ENCODE assay signal across 15 cellular contexts in the genomic region with DNA sequence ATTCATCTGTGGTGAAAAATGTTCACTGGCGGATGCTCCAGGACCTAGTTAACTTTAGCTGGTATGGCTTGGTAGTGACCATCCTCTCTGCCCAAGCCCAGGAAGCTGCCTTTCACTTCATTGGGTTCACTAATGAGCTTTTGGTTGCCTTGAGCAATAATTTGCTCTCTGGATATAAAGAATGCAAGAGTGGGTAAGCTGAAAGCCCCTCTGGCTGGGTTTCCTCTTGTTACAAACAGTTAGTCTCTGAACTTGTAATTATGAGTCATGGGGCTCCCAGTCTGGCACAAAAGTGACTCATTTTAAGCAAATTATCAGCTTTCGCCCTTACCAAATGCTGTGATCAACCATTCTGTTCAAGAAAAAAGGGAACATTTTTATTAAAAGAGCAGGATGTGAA.
DNase-seq lines count a peak whose midpoint lies in the region; ATAC-seq, FAIRE-seq and TF ChIP-seq lines count a peak whose summit lies in the region.
"Had no signal": no experiment of that assay in that cellular context is flagged by ENCODE, and none has a peak within 500 bp of the region (broad histone marks: within the 10 kb centered on the region; RNA-seq: fewer than 3 reads in every experiment).

No MANE protein-coding gene starts in this region.

- intact Hi-C loops in posterior cingulate gyrus (cut with DNase I), result no loop called here

- DNase-seq in EL, result peak; percentile 73
- peak; percentile 67 to 89 for DNase-seq in NCI-H446 (lab: John Stamatoyannopoulos, UW)
- DNase-seq in epithelial cell of esophagus (ENCODE audit: low read depth), result peak; percentile 80
- no peak for DNase-seq in osteocyte (ENCODE audit: extremely low spot score, unreplicated experiment)
- no peak for DNase-seq in posterior cingulate gyrus
- no peak for DNase-seq in HTR-8/SVneo (ENCODE audit: insufficient read length, low spot score)
- DNase-seq: activated CD8-positive, alpha-beta memory T cell treated with anti-CD3 and anti-CD28 coated beads, Interleukin-2, amount 10 ng/mL, durations not matched to agents 7 days and 5 days; GOT3; head of caudate nucleus; naive thymus-derived CD8-positive, alpha-beta T cell; NCI-H1092; NCI-H510A treated with DMSO at 0.1 percent for 48 hours had no signal

- no peaks in the 10 kb centered on the region for H3K27me3 Mint-ChIP-seq in osteocyte (ENCODE audit: unreplicated experiment)

- no peak overlapping the region for H3K4me3 Mint-ChIP-seq in osteocyte (ENCODE audit: unreplicated experiment)
- H3K4me3 Mint-ChIP-seq: activated CD8-positive, alpha-beta memory T cell treated with anti-CD3 and anti-CD28 coated beads, Interleukin-2, amount 10 ng/mL, durations not matched to agents 7 days and 5 days; activated naive CD8-positive, alpha-beta T cell; naive thymus-derived CD8-positive, alpha-beta T cell had no signal

- no peak overlapping the region for H3K4me3 ChIP-seq in epithelial cell of esophagus (ENCODE audit: low read length)

- peaks cover 4% of the 10 kb centered on the region for H3K36me3 Mint-ChIP-seq in osteocyte (ENCODE audit: unreplicated experiment)
- H3K36me3 Mint-ChIP-seq: activated CD8-positive, alpha-beta memory T cell treated with anti-CD3 and anti-CD28 coated beads, Interleukin-2, amount 10 ng/mL, durations not matched to agents 7 days and 5 days; activated naive CD8-positive, alpha-beta T cell had no signal

- no peak for ATAC-seq in HG03045 (IDR thresholded peaks at IDR 0.05; ENCODE audit: unreplicated experiment)
- ATAC-seq: activated CD8-positive, alpha-beta memory T cell treated with anti-CD3 and anti-CD28 coated beads, Interleukin-2, amount 10 ng/mL, durations not matched to agents 7 days and 5 days; naive thymus-derived CD8-positive, alpha-beta T cell had no signal

- H3K9me3 Mint-ChIP-seq in osteocyte (ENCODE audit: unreplicated experiment), result peaks cover 7% of the 10 kb centered on the region

- H3K27ac Mint-ChIP-seq in osteocyte (ENCODE audit: unreplicated experiment), result peak overlapping the region; percentile 42
- H3K27ac Mint-ChIP-seq: activated CD8-positive, alpha-beta memory T cell treated with anti-CD3 and anti-CD28 coated beads, Interleukin-2, amount 10 ng/mL, durations not matched to agents 7 days and 5 days; activated naive CD8-positive, alpha-beta T cell; naive thymus-derived CD8-positive, alpha-beta T cell had no signal

- no peak for TF ChIP-seq CTCF in epithelial cell of esophagus (IDR thresholded peaks at IDR 0.05; ENCODE audit: insufficient read depth, low read depth, low read length, missing control alignments)
- TF ChIP-seq CTCF in osteocyte (IDR thresholded peaks at IDR 0.05), result no peak

- H3K4me1 Mint-ChIP-seq in osteocyte (ENCODE audit: unreplicated experiment), result peaks cover 30% of the 10 kb centered on the region
- H3K4me1 Mint-ChIP-seq: activated CD8-positive, alpha-beta memory T cell treated with anti-CD3 and anti-CD28 coated beads, Interleukin-2, amount 10 ng/mL, durations not matched to agents 7 days and 5 days; naive thymus-derived CD8-positive, alpha-beta T cell had no signal

- no peak for FAIRE-seq in HTR-8/SVneo (lab: Jason Lieb, UNC)
- FAIRE-seq: GM12891 had no signal

Comparison
In these comparisons a context has a peak if more than half of its experiments do, and no peak if none do; other contexts are left out.
1. DNase-seq: peak in EL (single experiment), NCI-H446 (2 of 2) and epithelial cell of esophagus (single experiment); none in osteocyte (single experiment), posterior cingulate gyrus (0 of 10) and HTR-8/SVneo (single experiment).